8 cellular contexts compared by ENCODE assay signal in genomic region chr14:105313381-105314286, GRCh38. TPM values are rescaled to one million over a fixed set of nuclear protein-coding genes. Genes with fewer than 3 reads are reported as not detected.
DNase-seq lines count a peak whose midpoint lies in the region; ATAC-seq and TF ChIP-seq lines count a peak whose summit lies in the region.

No MANE protein-coding gene starts in this region.

- intact Hi-C loops in left lung (cut with DNase I): no loop called here

- peaks cover 15 to 37% of the 10 kb centered on the region in 2 donors for H3K4me1 ChIP-seq in left lung

- H3K9me3 ChIP-seq in left lung: no peaks in the 10 kb centered on the region

- H3K4me3 ChIP-seq in GM12864 (ENCODE audit: low read depth, low read length) (peak overlapping the region; percentile 62), cardiac fibroblast (replicated peaks in 1 of 2; ENCODE audit: low read depth in 2 of 2, low read length in 2 of 2) (peak overlapping the region; percentile 49 to 57), left lung (peak overlapping the region; percentile 52 to 61)

- H3K36me3 ChIP-seq in left lung: no peaks in the 10 kb centered on the region

- DNase-seq in GM12864 (ENCODE audit: low read depth) (no peak), OCI-M1 (lab: John Stamatoyannopoulos, UW) (peak; percentile 34), cardiac fibroblast (ENCODE audit: low read depth in 2 of 2) (peak in 1 of 2 donors; percentile 18), left lung (peak; percentile 64 to 86), NOMO-1 treated with DMSO at 0.1 percent for 48 hours (lab: John Stamatoyannopoulos, UW; ENCODE audit: unreplicated experiment) (no peak)
- DNase-seq in NK-92 treated with Interleukin-12 subunit alpha and Interleukin-12 subunit beta, amount 100 ng/mL, for 24 hours (lab: John Stamatoyannopoulos, UW): no peak

- H3K27me3 ChIP-seq in left lung: no peaks in the 10 kb centered on the region

- TF ChIP-seq CTCF in GM12864 (IDR thresholded peaks at IDR 0.05; ENCODE audit: low read depth, low read length, missing control alignments) (no peak), cardiac fibroblast (IDR thresholded peaks at IDR 0.05; ENCODE audit: low read depth, low read length) (no peak), left lung (IDR thresholded peaks at IDR 0.05) (no peak)

- ATAC-seq in HG02678 (IDR thresholded peaks at IDR 0.05; ENCODE audit: unreplicated experiment) (peak; percentile 4), left lung (peak; percentile 21)

- H3K27ac ChIP-seq in left lung (peak overlapping the region; percentile 80 to 85), temporal lobe (ENCODE audit: low read depth, low read length) (peak overlapping the region; percentile 93)

RNA-seq across cellular contexts. Expression of gene PACS2, which starts 0.9 kb away (rescaled TPM):
- 10 to 100 TPM; 69.7 to 77.2 TPM for total RNA-seq in left lung
- 67.9 TPM for total RNA-seq in temporal lobe

RNA-seq across cellular contexts. Expression of gene BRF1, which starts 12.8 kb away (rescaled TPM):
- total RNA-seq in left lung: 10 to 100 TPM; 32.7 to 33.6 TPM
- total RNA-seq in temporal lobe: 57.0 TPM

Comparison
In these comparisons a context has a peak if more than half of its experiments do, and no peak if none do; other contexts are left out.
1. DNase-seq: peak in OCI-M1 (single experiment) and left lung (2 of 2); none in GM12864 (single experiment), NOMO-1 treated with DMSO at 0.1 percent for 48 hours (single experiment) and NK-92 treated with Interleukin-12 subunit alpha and Interleukin-12 subunit beta, amount 100 ng/mL, for 24 hours (single experiment).
2. Peak in every context shown above with its lines, with median percentiles within 50 percentile points of each other: H3K4me3 ChIP-seq.